In genomic region chr6:11769816-11770545, GRCh38 we compare ENCODE assay signal across 9 cellular contexts. TPM values are rescaled to one million over a fixed set of nuclear protein-coding genes. Genes with fewer than 3 reads are reported as not detected.
DNase-seq lines count a peak whose midpoint lies in the region; ATAC-seq and TF ChIP-seq lines count a peak whose summit lies in the region.
"Had no signal": no experiment of that assay in that cellular context is flagged by ENCODE, and none has a peak within 500 bp of the region (broad histone marks: within the 10 kb centered on the region; RNA-seq: fewer than 3 reads in every experiment).

No MANE protein-coding gene starts in this region.

- peak overlapping the region in 2 of 12 donors; percentile 1 to 24 for H3K4me3 ChIP-seq in heart left ventricle
- no peak overlapping the region for H3K4me3 ChIP-seq in lower lobe of right lung
- no peak overlapping the region for H3K4me3 ChIP-seq in uterus

- H3K27ac ChIP-seq in heart left ventricle, result peak overlapping the region in 10 of 12 donors; percentile 11 to 87 (median 68)
- peak overlapping the region; percentile 38 for H3K27ac ChIP-seq in adipose tissue (ENCODE audit: low read depth, low read length)
- H3K27ac ChIP-seq in lower lobe of right lung, result peak overlapping the region; percentile 70
- peak overlapping the region; percentile 87 to 91 for H3K27ac ChIP-seq in uterus

- no peak for DNase-seq in heart left ventricle
- no peak for DNase-seq in cardiac septum (ENCODE audit: low spot score)
- no peak for DNase-seq in lower lobe of right lung
- DNase-seq in uterus, result no peak
- no peak for DNase-seq in stimulated activated CD4-positive, alpha-beta T cell treated with anti-CD3 and anti-CD28 coated beads, Interleukin-4, amount 100 ng/mL, for 1 hour
- no peak for DNase-seq in stimulated activated CD8-positive, alpha-beta memory T cell treated with anti-CD3 and anti-CD28 coated beads, Interleukin-4, amount 100 ng/mL, for 48 hours
- no peak for DNase-seq in head of caudate nucleus
- DNase-seq: naive thymus-derived CD8-positive, alpha-beta T cell had no signal

- ATAC-seq in heart left ventricle (no peak), lower lobe of right lung (no peak)
- ATAC-seq: naive thymus-derived CD8-positive, alpha-beta T cell had no signal

- H3K9me3 ChIP-seq in heart left ventricle (no peaks in the 10 kb centered on the region), lower lobe of right lung (no peaks in the 10 kb centered on the region), uterus (no peaks in the 10 kb centered on the region)

- intact Hi-C loops in heart left ventricle (cut with DNase I) (no loop called here), cardiac septum (cut with DNase I) (loop anchor here (1.0 kb wide), 1 partner anchor 239 kb away; no protein-coding TSS in a partner anchor), lower lobe of right lung (cut with DNase I) (no loop called here), uterus (cut with DNase I; ENCODE audit: low total_unique reads) (no loop called here), head of caudate nucleus (cut with DNase I) (no loop called here)

- H3K4me1 ChIP-seq in heart left ventricle (peaks cover 0 to 23% (median 11%) of the 10 kb centered on the region in 12 donors), lower lobe of right lung (peaks cover 33% of the 10 kb centered on the region), uterus (no peaks in the 10 kb centered on the region)

- H3K36me3 ChIP-seq in heart left ventricle (no peaks in the 10 kb centered on the region), lower lobe of right lung (no peaks in the 10 kb centered on the region), uterus (no peaks in the 10 kb centered on the region)

- H3K27me3 ChIP-seq in heart left ventricle, result no peaks in the 10 kb centered on the region
- H3K27me3 ChIP-seq in lower lobe of right lung (ENCODE audit: low read depth), result no peaks in the 10 kb centered on the region
- no peaks in the 10 kb centered on the region for H3K27me3 ChIP-seq in uterus

- 70 to 78% (median 74%) methylated on average over 11 of the region's 11 CpGs for WGBS in heart left ventricle, 4 donors
- WGBS in adipose tissue, 3 donors, result 54 to 67% (median 66%) methylated on average over 11 of the region's 11 CpGs

- TF ChIP-seq CTCF in heart left ventricle (IDR thresholded peaks at IDR 0.05), result no peak
- TF ChIP-seq CTCF in lower lobe of right lung (IDR thresholded peaks at IDR 0.05), result no peak
- no peak for TF ChIP-seq CTCF in uterus (IDR thresholded peaks at IDR 0.05)

- TF ChIP-seq POLR2A in heart left ventricle (IDR thresholded peaks at IDR 0.05) (no peak), uterus (IDR thresholded peaks at IDR 0.05) (no peak)

RNA-seq across cellular contexts. Expression of gene ADTRP, which starts 8.6 kb away (rescaled TPM):
- under 1 TPM in 3 of 9 donors, not detected in 6; 0.43 to 0.85 (median 0.48) TPM for total RNA-seq in heart left ventricle
- polyA plus RNA-seq in heart left ventricle, result under 1 TPM in 1 of 2 donors, not detected in 1; 0.26 TPM
- not detected for total RNA-seq in cardiac septum
- polyA plus RNA-seq in adipose tissue, result 1 to 10 TPM in 2 of 3 donors, under 1 TPM in 1; 0.18 to 2.3 (median 1.1) TPM
- 42.5 TPM for total RNA-seq in lower lobe of right lung
- not detected for total RNA-seq in uterus

Comparison
In these comparisons a context has a peak if more than half of its experiments do, and no peak if none do; other contexts are left out.
1. H3K27ac ChIP-seq: peak in every context shown above with its lines; median percentile 89 in uterus; 70 in lower lobe of right lung; 68 in heart left ventricle; 38 in adipose tissue.
2. RNA of gene ADTRP, which starts 8.6 kb away (total RNA-seq): 42.5 TPM in lower lobe of right lung (single experiment); 0.43 to 0.85 TPM in heart left ventricle, not detected in cardiac septum (single experiment) and not detected in uterus; every median in the first group is over 10 times any median in the second.